15 cellular contexts compared by ENCODE assay signal in genomic region chr11:57675176-57675941, GRCh38. TPM values are rescaled to one million over a fixed set of nuclear protein-coding genes. Genes with fewer than 3 reads are reported as not detected.
DNase-seq lines count a peak whose midpoint lies in the region; ATAC-seq and TF ChIP-seq lines count a peak whose summit lies in the region.
"Had no signal": no experiment of that assay in that cellular context is flagged by ENCODE, and none has a peak within 500 bp of the region (broad histone marks: within the 10 kb centered on the region; RNA-seq: fewer than 3 reads in every experiment).

No MANE protein-coding gene starts in this region.

- H4K20me1 ChIP-seq in smooth muscle cell (ENCODE audit: low read depth) = peaks cover 81% of the 10 kb centered on the region
- H4K20me1 ChIP-seq in neural progenitor cell (ENCODE audit: low read depth) = peaks cover 11% of the 10 kb centered on the region

- H3K9ac ChIP-seq in endodermal cell (ENCODE audit: extremely low read depth, low read length, poor library complexity, severe bottlenecking) (no peak overlapping the region), smooth muscle cell (ENCODE audit: low read depth) (no peak overlapping the region), neural progenitor cell (no peak overlapping the region)

- ATAC-seq in left ventricle myocardium superior = no peak
- ATAC-seq: left cardiac atrium had no signal

- H3K27ac Mint-ChIP-seq in activated CD4-positive, alpha-beta T cell treated with anti-CD3 and anti-CD28 coated beads, Interleukin-2, amount 10 ng/mL, durations not matched to agents 24 days and 14 days = peak overlapping the region; percentile 56
- H3K27ac Mint-ChIP-seq in endodermal cell (peak overlapping the region; percentile 71), neural progenitor cell (no peak overlapping the region)

- peak overlapping the region; percentile 4 for H3K4me2 ChIP-seq in smooth muscle cell
- no peak overlapping the region for H3K4me2 ChIP-seq in neural progenitor cell

- H3K4me3 Mint-ChIP-seq in activated CD4-positive, alpha-beta T cell treated with anti-CD3 and anti-CD28 coated beads, Interleukin-2, amount 10 ng/mL, durations not matched to agents 24 days and 14 days = no peak overlapping the region
- H3K4me3 Mint-ChIP-seq in endodermal cell = peak overlapping the region; percentile 28
- H3K4me3 Mint-ChIP-seq in neural progenitor cell = no peak overlapping the region

- WGBS in endodermal cell (ENCODE audit: insufficient coverage in 1 of 2, insufficient read length in 1 of 2), 2 experiments = 75 to 82% methylated on average over 2 to 3 of the region's 3 CpGs
- WGBS in smooth muscle cell (ENCODE audit: low lambda C conversion rate) = 93% methylated on average over 3 of the region's 3 CpGs

- no peak for DNase-seq in activated CD4-positive, alpha-beta T cell treated with anti-CD3 and anti-CD28 coated beads, Interleukin-2, amount 10 ng/mL, durations not matched to agents 24 days and 14 days
- DNase-seq in activated CD4-positive, alpha-beta T cell treated with anti-CD3 and anti-CD28 coated beads for 1 hour = no peak
- DNase-seq in HT-29 (ENCODE audit: low spot score) (peak; percentile 19), endodermal cell (no peak), smooth muscle cell (lab: John Stamatoyannopoulos, UW; ENCODE audit: unreplicated experiment) (no peak), neural progenitor cell (ENCODE audit: low spot score) (no peak), pons (ENCODE audit: low spot score) (no peak), left ventricle myocardium superior (no peak)
- DNase-seq: activated CD8-positive, alpha-beta memory T cell treated with anti-CD3 and anti-CD28 coated beads, Interleukin-2, amount 50 U/mL, for 4 hours; Calu3; colonic mucosa; GOT3; KG1; left cardiac atrium; NCI-H1417 treated with DMSO at 0.1 percent for 48 hours had no signal

- peaks cover 57% of the 10 kb centered on the region for H3K36me3 Mint-ChIP-seq in activated CD4-positive, alpha-beta T cell treated with anti-CD3 and anti-CD28 coated beads, Interleukin-2, amount 10 ng/mL, durations not matched to agents 24 days and 14 days (ENCODE audit: low read depth)
- H3K36me3 Mint-ChIP-seq in endodermal cell (ENCODE audit: low read depth) = peaks cover 47% of the 10 kb centered on the region
- H3K36me3 Mint-ChIP-seq in neural progenitor cell = peaks cover 26% of the 10 kb centered on the region

- intact Hi-C loops in activated CD4-positive, alpha-beta T cell treated with anti-CD3 and anti-CD28 coated beads, Interleukin-2, amount 10 ng/mL, durations not matched to agents 24 days and 14 days (cut with micrococcal nuclease) = no loop called here
- intact Hi-C loops in left ventricle myocardium superior (cut with micrococcal nuclease) = no loop called here

- peaks cover 53% of the 10 kb centered on the region for H3K4me1 Mint-ChIP-seq in activated CD4-positive, alpha-beta T cell treated with anti-CD3 and anti-CD28 coated beads, Interleukin-2, amount 10 ng/mL, durations not matched to agents 24 days and 14 days
- peaks cover 57% of the 10 kb centered on the region for H3K4me1 Mint-ChIP-seq in endodermal cell
- H3K4me1 Mint-ChIP-seq in neural progenitor cell = no peaks in the 10 kb centered on the region

- H3F3A ChIP-seq in smooth muscle cell (ENCODE audit: low read depth) (no peaks in the 10 kb centered on the region), neural progenitor cell (ENCODE audit: low read depth) (peaks cover 4% of the 10 kb centered on the region)

- H3K27me3 Mint-ChIP-seq in activated CD4-positive, alpha-beta T cell treated with anti-CD3 and anti-CD28 coated beads, Interleukin-2, amount 10 ng/mL, durations not matched to agents 24 days and 14 days = no peaks in the 10 kb centered on the region
- H3K27me3 Mint-ChIP-seq in endodermal cell (ENCODE audit: insufficient read depth) (no peaks in the 10 kb centered on the region), neural progenitor cell (ENCODE audit: insufficient read depth, low read depth) (peaks cover 2% of the 10 kb centered on the region)

- H3K27ac ChIP-seq in endodermal cell (ENCODE audit: low read depth, low read length) (no peak overlapping the region), smooth muscle cell (ENCODE audit: low read depth) (peak overlapping the region; percentile 49), neural progenitor cell (no peak overlapping the region)
- H3K27ac ChIP-seq: colonic mucosa had no signal

- H3K36me3 ChIP-seq in endodermal cell (ENCODE audit: control insufficient read depth, insufficient read depth, low read length) = peaks cover 52% of the 10 kb centered on the region
- H3K36me3 ChIP-seq in smooth muscle cell (ENCODE audit: low read depth) = no peaks in the 10 kb centered on the region
- peaks cover 9% of the 10 kb centered on the region for H3K36me3 ChIP-seq in neural progenitor cell

- peaks cover 93% of the 10 kb centered on the region for H3K79me2 ChIP-seq in smooth muscle cell (ENCODE audit: low read depth)
- peaks cover 83% of the 10 kb centered on the region for H3K79me2 ChIP-seq in neural progenitor cell (ENCODE audit: low read depth)

- H3K9me3 ChIP-seq in endodermal cell (ENCODE audit: control insufficient read depth, low read length) (no peaks in the 10 kb centered on the region), smooth muscle cell (replicated peaks; ENCODE audit: low read depth) (no peaks in the 10 kb centered on the region), neural progenitor cell (ENCODE audit: low read depth) (no peaks in the 10 kb centered on the region)
- H3K9me3 ChIP-seq: colonic mucosa had no signal

- TF ChIP-seq CTCF in endodermal cell (conservative IDR thresholded peaks at IDR 0.05) = peak; percentile 22
- TF ChIP-seq CTCF in smooth muscle cell (IDR thresholded peaks at IDR 0.05; ENCODE audit: borderline replicate concordance, insufficient read depth, poor library complexity, severe bottlenecking) = no peak
- TF ChIP-seq CTCF in neural progenitor cell (IDR thresholded peaks at IDR 0.05) = no peak

- H3K4me1 ChIP-seq in endodermal cell (ENCODE audit: control insufficient read depth, insufficient read depth, low read length) (peaks cover 24% of the 10 kb centered on the region), smooth muscle cell (ENCODE audit: low read depth) (no peaks in the 10 kb centered on the region), neural progenitor cell (no peaks in the 10 kb centered on the region)
- H3K4me1 ChIP-seq: colonic mucosa had no signal

- H3K9me3 Mint-ChIP-seq in activated CD4-positive, alpha-beta T cell treated with anti-CD3 and anti-CD28 coated beads, Interleukin-2, amount 10 ng/mL, durations not matched to agents 24 days and 14 days = no peaks in the 10 kb centered on the region
- H3K9me3 Mint-ChIP-seq in endodermal cell = no peaks in the 10 kb centered on the region
- no peaks in the 10 kb centered on the region for H3K9me3 Mint-ChIP-seq in neural progenitor cell

- no peak overlapping the region for H2AFZ ChIP-seq in smooth muscle cell (ENCODE audit: low read depth)
- no peak overlapping the region for H2AFZ ChIP-seq in neural progenitor cell (replicated peaks)

- no peaks in the 10 kb centered on the region for H3K27me3 ChIP-seq in endodermal cell (ENCODE audit: control insufficient read depth, insufficient read depth, low read length, poor library complexity, severe bottlenecking)
- H3K27me3 ChIP-seq in smooth muscle cell (ENCODE audit: low read depth) = no peaks in the 10 kb centered on the region
- no peaks in the 10 kb centered on the region for H3K27me3 ChIP-seq in neural progenitor cell
- H3K27me3 ChIP-seq: colonic mucosa had no signal

- H3K4me3 ChIP-seq in endodermal cell (ENCODE audit: low read length) (peak overlapping the region; percentile 67), smooth muscle cell (no peak overlapping the region), neural progenitor cell (no peak overlapping the region)
- H3K4me3 ChIP-seq: colonic mucosa had no signal

RNA-seq across cellular contexts. Expression of gene ZDHHC5, which starts 7.4 kb away (rescaled TPM):
- 78.4 and 80.9 TPM in 2 replicates for total RNA-seq in activated CD4-positive, alpha-beta T cell treated with anti-CD3 and anti-CD28 coated beads, Interleukin-2, amount 10 ng/mL, durations not matched to agents 24 days and 14 days
- total RNA-seq in HT-29 (2014; rRNA removed; shearing (Covaris generic)) = 63.0 and 65.9 TPM in 2 replicates
- total RNA-seq in endodermal cell (10 to 100 TPM; 70.7 to 77.1 TPM), smooth muscle cell (37.2 and 38.0 TPM in 2 replicates), neural progenitor cell (ENCODE audit: low replicate concordance) (28.5 and 41.8 TPM in 2 replicates), left ventricle myocardium superior (47.8 TPM)
- polyA plus RNA-seq in endodermal cell (2013, experiment 1 of 2) = 30.5 TPM
- polyA plus RNA-seq in endodermal cell (2013, experiment 2 of 2) = 31.6 TPM
- polyA plus RNA-seq in smooth muscle cell = 33.2 and 34.5 TPM in 2 replicates

RNA-seq across cellular contexts. Expression of gene CLP1, which starts 17.8 kb away (rescaled TPM):
- 18.5 and 19.8 TPM in 2 replicates for total RNA-seq in activated CD4-positive, alpha-beta T cell treated with anti-CD3 and anti-CD28 coated beads, Interleukin-2, amount 10 ng/mL, durations not matched to agents 24 days and 14 days
- 19.1 and 19.8 TPM in 2 replicates for total RNA-seq in HT-29 (2014; rRNA removed; shearing (Covaris generic))
- total RNA-seq in endodermal cell (10 to 100 TPM; 23.7 to 25.2 TPM), smooth muscle cell (18.3 and 23.0 TPM in 2 replicates), neural progenitor cell (ENCODE audit: low replicate concordance) (18.0 TPM in 2 replicates), left ventricle myocardium superior (7.7 TPM)
- polyA plus RNA-seq in endodermal cell (2013, experiment 1 of 2) = 17.7 TPM
- 15.0 TPM for polyA plus RNA-seq in endodermal cell (2013, experiment 2 of 2)
- 18.0 and 19.7 TPM in 2 replicates for polyA plus RNA-seq in smooth muscle cell

RNA-seq across cellular contexts. Expression of gene YPEL4, which starts 25.6 kb away (rescaled TPM):
- total RNA-seq in activated CD4-positive, alpha-beta T cell treated with anti-CD3 and anti-CD28 coated beads, Interleukin-2, amount 10 ng/mL, durations not matched to agents 24 days and 14 days = 0.40 and 0.47 TPM in 2 replicates
- not detected in 2 replicates for total RNA-seq in HT-29 (2014; rRNA removed; shearing (Covaris generic))
- total RNA-seq in endodermal cell (not detected), smooth muscle cell (0.18 and 2.5 TPM in 2 replicates), neural progenitor cell (ENCODE audit: low replicate concordance) (0.22 TPM in 1 of 2 replicates, not detected in the other), left ventricle myocardium superior (1.2 TPM)
- polyA plus RNA-seq in endodermal cell (2013, experiment 1 of 2) = 2.8 TPM
- polyA plus RNA-seq in endodermal cell (2013, experiment 2 of 2) = 2.0 TPM
- 2.0 and 2.9 TPM in 2 replicates for polyA plus RNA-seq in smooth muscle cell

RNA-seq across cellular contexts. Expression of gene MED19, which starts 36.7 kb away (rescaled TPM):
- total RNA-seq in activated CD4-positive, alpha-beta T cell treated with anti-CD3 and anti-CD28 coated beads, Interleukin-2, amount 10 ng/mL, durations not matched to agents 24 days and 14 days = 13.9 and 15.6 TPM in 2 replicates
- 28.9 and 35.0 TPM in 2 replicates for total RNA-seq in HT-29 (2014; rRNA removed; shearing (Covaris generic))
- total RNA-seq in endodermal cell = 10 to 100 TPM; 18.5 TPM
- polyA plus RNA-seq in endodermal cell (2013, experiment 1 of 2) = 30.2 TPM
- polyA plus RNA-seq in endodermal cell (2013, experiment 2 of 2) = 28.0 TPM
- 25.3 and 36.9 TPM in 2 replicates for total RNA-seq in smooth muscle cell
- polyA plus RNA-seq in smooth muscle cell = 37.9 and 43.8 TPM in 2 replicates
- total RNA-seq in neural progenitor cell (ENCODE audit: low replicate concordance) = 11.8 and 15.1 TPM in 2 replicates
- 8.8 TPM for total RNA-seq in left ventricle myocardium superior

RNA-seq across cellular contexts. Expression of gene TMX2, which starts 37.0 kb away (rescaled TPM):
- total RNA-seq in activated CD4-positive, alpha-beta T cell treated with anti-CD3 and anti-CD28 coated beads, Interleukin-2, amount 10 ng/mL, durations not matched to agents 24 days and 14 days = 99.0 and 99.2 TPM in 2 replicates
- 148 and 150 TPM in 2 replicates for total RNA-seq in HT-29 (2014; rRNA removed; shearing (Covaris generic))
- total RNA-seq in endodermal cell (10 to 100 TPM; 67.6 to 79.2 TPM), smooth muscle cell (75.4 and 82.6 TPM in 2 replicates), neural progenitor cell (ENCODE audit: low replicate concordance) (65.9 and 66.5 TPM in 2 replicates), left ventricle myocardium superior (65.6 TPM)
- polyA plus RNA-seq in endodermal cell (2013, experiment 1 of 2) = 72.3 TPM
- polyA plus RNA-seq in endodermal cell (2013, experiment 2 of 2) = 62.6 TPM
- 86.6 and 87.0 TPM in 2 replicates for polyA plus RNA-seq in smooth muscle cell
